In genomic region chr12:6937481-6938352, GRCh38 we compare ENCODE assay signal across 1 cellular context.
TF ChIP-seq lines count a peak whose summit lies in the region.

No MANE protein-coding gene starts in this region.

TF ChIP-seq in WTC11, 78 proteins besides CTCF, POLR2A, EP300 and RAD21 (continued from another document and continues in another):
- TF ChIP-seq ZNF425 (CRISPR knock-in tag; conservative IDR thresholded peaks at IDR 0.05) (0 out of 2 replicates have a peak, but pooled peaks have one; percentile 37), MAX (CRISPR knock-in tag; IDR thresholded peaks at IDR 0.05) (peak; percentile 89), ZNF512 (CRISPR knock-in tag; IDR thresholded peaks at IDR 0.05; ENCODE audit: borderline replicate concordance) (0 out of 2 replicates have a peak, but pooled peaks have one; percentile 51), ZNF671 (CRISPR knock-in tag; IDR thresholded peaks at IDR 0.05) (0 out of 2 replicates have a peak, but pooled peaks have one; percentile 15), MXD4 (CRISPR knock-in tag; IDR thresholded peaks at IDR 0.05; ENCODE audit: borderline replicate concordance) (no peak), NR3C1 (CRISPR knock-in tag; conservative IDR thresholded peaks at IDR 0.05; ENCODE audit: low read depth) (peak; percentile 83; the same call in 1 of the 2 replicates), GRHL2 (CRISPR knock-in tag; IDR thresholded peaks at IDR 0.05; ENCODE audit: insufficient replicate concordance, severe bottlenecking) (no peak), E2F5 (CRISPR knock-in tag; IDR thresholded peaks at IDR 0.05) (peak; percentile 97), FOXP1 (CRISPR knock-in tag; IDR thresholded peaks at IDR 0.05; ENCODE audit: borderline replicate concordance) (peak; percentile 97), CBFB (CRISPR knock-in tag; IDR thresholded peaks at IDR 0.05; ENCODE audit: low read depth) (peak; percentile 93), TEAD1 (CRISPR knock-in tag; IDR thresholded peaks at IDR 0.05) (peak; percentile 84), HMGA2 (CRISPR knock-in tag; IDR thresholded peaks at IDR 0.05) (no peak), ZNF416 (CRISPR knock-in tag; IDR thresholded peaks at IDR 0.05) (peak; percentile 93), ELF4 (CRISPR knock-in tag; IDR thresholded peaks at IDR 0.05; ENCODE audit: low read depth) (0 out of 2 replicates have a peak, but pooled peaks have one; percentile 83), NFE2L1 (CRISPR knock-in tag; IDR thresholded peaks at IDR 0.05) (peak; percentile 86; the same call in 1 of the 2 replicates), ZBTB21 (CRISPR knock-in tag; IDR thresholded peaks at IDR 0.05; ENCODE audit: borderline replicate concordance) (peak; percentile 93; the same call in 1 of the 2 replicates), MYBL2 (CRISPR knock-in tag; IDR thresholded peaks at IDR 0.05) (peak; percentile 80), EMX1 (CRISPR knock-in tag; IDR thresholded peaks at IDR 0.05) (peak; percentile 66; the same call in 1 of the 2 replicates), ERG (CRISPR knock-in tag; IDR thresholded peaks at IDR 0.05) (peak; percentile 92), ZSCAN18 (CRISPR knock-in tag; IDR thresholded peaks at IDR 0.05) (no peak), TCF7 (CRISPR knock-in tag; IDR thresholded peaks at IDR 0.05; ENCODE audit: low read depth) (peak; percentile 88), ZMAT4 (CRISPR knock-in tag; IDR thresholded peaks at IDR 0.05) (peak; percentile 66; the same call in 1 of the 2 replicates), PRDM15 (CRISPR knock-in tag; IDR thresholded peaks at IDR 0.05) (no peak), ATF2 (CRISPR knock-in tag; IDR thresholded peaks at IDR 0.05; ENCODE audit: borderline replicate concordance, low read depth) (no peak), FOXK1 (CRISPR knock-in tag; IDR thresholded peaks at IDR 0.05) (peak; percentile 95), HMGXB4 (CRISPR knock-in tag; IDR thresholded peaks at IDR 0.05) (peak; percentile 98), TP53 (CRISPR knock-in tag; IDR thresholded peaks at IDR 0.05) (no peak; the same call in none of the 2 replicates), NFYB (CRISPR knock-in tag; conservative IDR thresholded peaks at IDR 0.05; ENCODE audit: low read depth) (peak; percentile 51), OVOL2 (CRISPR knock-in tag; IDR thresholded peaks at IDR 0.05; ENCODE audit: borderline replicate concordance) (no peak), ETV6 (CRISPR knock-in tag; IDR thresholded peaks at IDR 0.05) (peak; percentile 91), PRRX2 (CRISPR knock-in tag; IDR thresholded peaks at IDR 0.05) (peak; percentile 89; the same call in 1 of the 2 replicates), PREB (CRISPR knock-in tag; IDR thresholded peaks at IDR 0.05; ENCODE audit: borderline replicate concordance) (peak; percentile 91; the same call in 1 of the 2 replicates), ARID4B (CRISPR knock-in tag; IDR thresholded peaks at IDR 0.05; ENCODE audit: borderline replicate concordance) (peak; percentile 92; the same call in 1 of the 2 replicates), ZNF423 (CRISPR knock-in tag; IDR thresholded peaks at IDR 0.05) (no peak)
